Comparison of ENCODE assay signal across 23 cellular contexts in genomic region chr1:46415514-46415913, GRCh38. TPM values are rescaled to one million over a fixed set of nuclear protein-coding genes. Genes with fewer than 3 reads are reported as not detected.
DNase-seq lines count a peak whose midpoint lies in the region; ATAC-seq, FAIRE-seq and TF ChIP-seq lines count a peak whose summit lies in the region.
"Had no signal": no experiment of that assay in that cellular context is flagged by ENCODE, and none has a peak within 500 bp of the region (broad histone marks: within the 10 kb centered on the region; RNA-seq: fewer than 3 reads in every experiment).

No MANE protein-coding gene starts in this region.

- H3K36me3 ChIP-seq in WERI-Rb-1 (no peaks in the 10 kb centered on the region; the same call in 1 of the 2 replicates), esophagus muscularis mucosa (peaks cover 0 to 12% (median 5%) of the 10 kb centered on the region in 4 donors)
- H3K36me3 ChIP-seq: BE2C had no signal

- no peaks in the 10 kb centered on the region for H3K9me3 ChIP-seq in WERI-Rb-1 (ENCODE audit: severe bottlenecking)
- no peaks in the 10 kb centered on the region for H3K9me3 ChIP-seq in esophagus muscularis mucosa
- H3K9me3 ChIP-seq: BE2C had no signal

- H3K36me3 Mint-ChIP-seq in natural killer cell treated with Interleukin-12 subunit alpha and Interleukin-12 subunit beta and Interleukin-15 and Interleukin-18, amount 100 ng/mL, for 72 hours: no peaks in the 10 kb centered on the region

- H3K27me3 ChIP-seq in WERI-Rb-1 (ENCODE audit: insufficient read depth, low read depth, severe bottlenecking): no peaks in the 10 kb centered on the region
- no peaks in the 10 kb centered on the region for H3K27me3 ChIP-seq in esophagus muscularis mucosa
- H3K27me3 ChIP-seq: BE2C had no signal

- H3K27ac ChIP-seq in WERI-Rb-1 (peak overlapping the region; percentile 31), esophagus muscularis mucosa (replicated peaks in 1 of 4) (no peak overlapping the region)
- H3K27ac ChIP-seq: KMS-11, RWPE1, SK-N-MC had no signal

- no peaks in the 10 kb centered on the region for H3K4me1 ChIP-seq in esophagus muscularis mucosa
- H3K4me1 ChIP-seq: BE2C had no signal

- TF ChIP-seq EP300 in esophagus muscularis mucosa (IDR thresholded peaks at IDR 0.05): no peak

- 72% methylated on average over 4 of the region's 4 CpGs for WGBS in esophagus muscularis mucosa

- H3K27me3 Mint-ChIP-seq in natural killer cell treated with Interleukin-12 subunit alpha and Interleukin-12 subunit beta and Interleukin-15 and Interleukin-18, amount 100 ng/mL, for 72 hours: peaks cover 0 to 2% of the 10 kb centered on the region in 2 donors

- TF ChIP-seq CTCF in WERI-Rb-1 (IDR thresholded peaks at IDR 0.05; ENCODE audit: low read depth, low read length): no peak
- TF ChIP-seq CTCF in esophagus muscularis mucosa (IDR thresholded peaks at IDR 0.05): no peak

- no peaks in the 10 kb centered on the region for H3K4me1 Mint-ChIP-seq in natural killer cell treated with Interleukin-12 subunit alpha and Interleukin-12 subunit beta and Interleukin-15 and Interleukin-18, amount 100 ng/mL, for 72 hours (ENCODE audit: low read depth in 2 of 2)

- no peak overlapping the region for H3K4me3 Mint-ChIP-seq in natural killer cell treated with Interleukin-12 subunit alpha and Interleukin-12 subunit beta and Interleukin-15 and Interleukin-18, amount 100 ng/mL, for 72 hours

- ATAC-seq in Right ventricle myocardium superior (ENCODE audit: poor library complexity): no peak
- ATAC-seq in Right ventricle myocardium inferior: no peak
- peak; percentile 17 for ATAC-seq in left colon
- no peak for ATAC-seq in natural killer cell treated with Interleukin-12 subunit alpha and Interleukin-12 subunit beta and Interleukin-15 and Interleukin-18, amount 100 ng/mL, for 72 hours
- ATAC-seq: HCT116, Panc1 had no signal

- FAIRE-seq in urothelium cell line (lab: Jason Lieb, UNC): no peak
- FAIRE-seq: D721Med had no signal

- H3K9me3 Mint-ChIP-seq in natural killer cell treated with Interleukin-12 subunit alpha and Interleukin-12 subunit beta and Interleukin-15 and Interleukin-18, amount 100 ng/mL, for 72 hours: no peaks in the 10 kb centered on the region

- no peak overlapping the region for H3K27ac Mint-ChIP-seq in natural killer cell treated with Interleukin-12 subunit alpha and Interleukin-12 subunit beta and Interleukin-15 and Interleukin-18, amount 100 ng/mL, for 72 hours

- intact Hi-C loops in Right ventricle myocardium superior (cut with DNase I) (no loop called here), Right ventricle myocardium inferior (cut with DNase I) (no loop called here), left colon (cut with DNase I, micrococcal nuclease) (no loop called here), esophagus muscularis mucosa (cut with DNase I) (no loop called here)

- H3K4me3 ChIP-seq in WERI-Rb-1 (ENCODE audit: low read depth, low read length): no peak overlapping the region
- H3K4me3 ChIP-seq in esophagus muscularis mucosa: no peak overlapping the region
- H3K4me3 ChIP-seq: SK-N-MC had no signal

- DNase-seq in Right ventricle myocardium superior (peak; percentile 7), Right ventricle myocardium inferior (ENCODE audit: missing footprints) (no peak), WERI-Rb-1 (no peak), left colon (no peak), urothelium cell line (ENCODE audit: low spot score) (no peak), esophagus muscularis mucosa (ENCODE audit: extremely low spot score) (no peak)
- no peak for DNase-seq in natural killer cell treated with Interleukin-12 subunit alpha and Interleukin-12 subunit beta and Interleukin-15 and Interleukin-18, amount 100 ng/mL, for 72 hours (ENCODE audit: low spot score)
- DNase-seq: 8988T, ACHN, BE2C, MM.1S, NCI-H1048, NCI-H1417, NCI-H1694, NCI-H2029 treated with DMSO at 0.1 percent for 48 hours, NCI-H526 treated with DMSO at 0.1 percent for 48 hours, SIG-M5 had no signal

- no peak for TF ChIP-seq POLR2A in esophagus muscularis mucosa (IDR thresholded peaks at IDR 0.05; ENCODE audit: low read depth)

RNA-seq across cellular contexts. Expression of gene FAAH, which starts 21.4 kb away (rescaled TPM):
- 4.8 TPM for total RNA-seq in Right ventricle myocardium superior
- 5.5 TPM for total RNA-seq in Right ventricle myocardium inferior
- total RNA-seq in left colon: 10 to 100 TPM; 71.1 to 84.5 TPM
- 1 to 10 TPM; 4.1 to 6.6 TPM for total RNA-seq in natural killer cell treated with Interleukin-12 subunit alpha and Interleukin-12 subunit beta and Interleukin-15 and Interleukin-18, amount 100 ng/mL, for 72 hours
- total RNA-seq in esophagus muscularis mucosa: 10 to 100 TPM in 1 of 4 donors, 1 to 10 TPM in 3; 3.7 to 10.6 (median 8.4) TPM

Comparison
In these comparisons a context has a peak if more than half of its experiments do, and no peak if none do; other contexts are left out.
1. RNA of gene FAAH, which starts 21.4 kb away (total RNA-seq): 71.1 to 84.5 TPM in left colon; 3.7 to 10.6 TPM in esophagus muscularis mucosa, 4.1 to 6.6 TPM in natural killer cell treated with Interleukin-12 subunit alpha and Interleukin-12 subunit beta and Interleukin-15 and Interleukin-18, amount 100 ng/mL, for 72 hours, 5.5 TPM in Right ventricle myocardium inferior (single experiment) and 4.8 TPM in Right ventricle myocardium superior (single experiment); every median in the first group is over 4 times any median in the second.